ENCODE assay signal across 16 cellular contexts in the genomic region with DNA sequence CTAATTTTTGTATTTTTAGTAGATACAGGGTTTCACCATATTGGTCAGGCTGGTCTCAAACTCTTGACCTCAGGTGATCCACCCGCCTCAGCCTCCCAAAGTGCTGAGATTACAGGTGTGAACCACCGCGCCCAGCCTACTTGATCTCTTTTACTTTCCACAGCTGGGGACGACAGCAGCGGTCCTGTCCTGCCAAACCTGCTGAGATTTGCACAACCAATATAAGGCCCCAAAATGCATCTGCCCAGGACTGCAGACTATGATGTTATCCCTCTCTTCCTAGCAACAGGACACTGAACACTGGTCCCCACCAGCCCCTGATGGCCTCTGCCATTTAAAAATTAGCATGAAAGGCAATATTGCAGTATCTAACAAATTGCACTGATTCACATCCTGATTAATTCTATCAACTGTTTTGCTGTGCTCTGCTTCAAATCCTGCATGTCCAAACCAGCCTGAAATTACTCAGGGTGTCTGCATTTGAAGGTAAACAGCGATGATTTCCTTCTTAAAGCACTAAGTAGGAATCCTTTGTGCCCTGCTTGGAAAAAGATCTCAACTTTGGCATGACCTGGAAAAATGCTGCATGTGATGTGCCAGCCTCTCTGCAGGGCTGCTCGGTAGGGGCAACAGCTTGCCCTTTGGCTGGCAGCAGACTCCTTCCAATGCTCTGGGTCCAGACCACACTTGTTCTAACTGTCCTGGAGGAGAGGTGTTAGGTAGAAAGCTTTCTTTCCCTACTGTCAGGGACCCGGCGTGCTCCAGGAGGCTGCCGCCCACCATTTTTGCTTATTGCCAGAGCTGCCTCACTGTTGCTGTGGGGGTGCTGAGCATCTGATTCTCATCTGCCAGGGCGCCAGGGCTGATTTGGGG. TPM values are rescaled to one million over a fixed set of nuclear protein-coding genes. Genes with fewer than 3 reads are reported as not detected.
DNase-seq lines count a peak whose midpoint lies in the region; ATAC-seq, FAIRE-seq and TF ChIP-seq lines count a peak whose summit lies in the region.
"Had no signal": no experiment of that assay in that cellular context is flagged by ENCODE, and none has a peak within 500 bp of the region (broad histone marks: within the 10 kb centered on the region; RNA-seq: fewer than 3 reads in every experiment).

No MANE protein-coding gene starts in this region.

- H3K27ac ChIP-seq in RWPE2 (ENCODE audit: poor library complexity, severe bottlenecking): peak overlapping the region; percentile 75
- H3K27ac ChIP-seq in epithelial cell of prostate: peak overlapping the region; percentile 77
- peak overlapping the region; percentile 47 for H3K27ac ChIP-seq in keratinocyte (ENCODE audit: control insufficient read depth, insufficient read depth, low read length)
- H3K27ac ChIP-seq in spleen: no peak overlapping the region
- H3K27ac ChIP-seq in right atrium auricular region: no peak overlapping the region
- H3K27ac ChIP-seq: BLaER1 treated with 17β-estradiol and CSF1 and Interleukin-3, amounts not matched to agents 10 nM and 100 nM; HL-60 had no signal

- intact Hi-C loops in spleen (cut with DNase I; ENCODE audit: low total_unique reads): no loop called here

- dilution Hi-C loops in keratinocyte (cut with MboI; ENCODE audit: extremely low pct_ligation_motif_present, low sequenced_read_pairs): no loop called here

- FAIRE-seq in keratinocyte (lab: Jason Lieb, UNC): peak; percentile 96
- FAIRE-seq: GM18507 had no signal

- DNase-seq in Ammon's horn (ENCODE audit: low spot score) (peak; percentile 64), RWPE2 (ENCODE audit: low spot score) (no peak), epithelial cell of prostate (ENCODE audit: low read depth, low spot score) (peak; percentile 61), keratinocyte (ENCODE audit: low read depth, low spot score) (no peak), spleen (no peak), ecto neural progenitor cell (ENCODE audit: low spot score) (no peak), right atrium auricular region (ENCODE audit: low spot score) (no peak)
- DNase-seq: 8988T; AML-193; CD4-positive, CD25-positive, alpha-beta regulatory T cell; DMS53 had no signal

- H3K4me3 ChIP-seq in RWPE2 (ENCODE audit: severe bottlenecking) (no peak overlapping the region), keratinocyte (ENCODE audit: control insufficient read depth in 2 of 3, extremely low read depth in 1 of 3, insufficient read depth in 2 of 3, low read depth in 1 of 3, low read length in 3 of 3) (peak overlapping the region in 1 of 3 experiments; percentile 11), spleen (no peak overlapping the region), right atrium auricular region (no peak overlapping the region)
- H3K4me3 ChIP-seq: BLaER1 treated with 17β-estradiol and CSF1 and Interleukin-3, amounts not matched to agents 10 nM and 100 nM had no signal

- H4K20me1 ChIP-seq in keratinocyte (ENCODE audit: control insufficient read depth, extremely low read depth, insufficient read depth, low read length): no peaks in the 10 kb centered on the region
- H4K20me1 ChIP-seq: BLaER1 treated with 17β-estradiol and CSF1 and Interleukin-3, amounts not matched to agents 10 nM and 100 nM had no signal

- H3K9ac ChIP-seq in keratinocyte (ENCODE audit: control insufficient read depth, extremely low read depth, insufficient read depth, low read length): peak overlapping the region; percentile 10
- H3K9ac ChIP-seq: BLaER1 treated with 17β-estradiol and CSF1 and Interleukin-3, amounts not matched to agents 10 nM and 100 nM had no signal

- 94 to 98% (median 96%) methylated on average over 10 to 11 of the region's 11 CpGs for WGBS in spleen, 5 donors

- no peaks in the 10 kb centered on the region for H3K36me3 ChIP-seq in RWPE2 (ENCODE audit: low read depth)
- H3K36me3 ChIP-seq in keratinocyte (ENCODE audit: control insufficient read depth in 2 of 2, extremely low read depth in 1 of 2, insufficient read depth in 2 of 2, low read length in 2 of 2): no peaks in the 10 kb centered on the region
- H3K36me3 ChIP-seq in spleen: no peaks in the 10 kb centered on the region
- no peaks in the 10 kb centered on the region for H3K36me3 ChIP-seq in right atrium auricular region
- H3K36me3 ChIP-seq: BLaER1 treated with 17β-estradiol and CSF1 and Interleukin-3, amounts not matched to agents 10 nM and 100 nM had no signal

- H3K9me1 ChIP-seq in keratinocyte (ENCODE audit: control insufficient read depth, extremely low read depth, insufficient read depth, low read length): no peaks in the 10 kb centered on the region

- peak; percentile 87 for ATAC-seq in RWPE2 (ENCODE audit: low read depth)
- no peak for ATAC-seq in HG03045 (IDR thresholded peaks at IDR 0.05; ENCODE audit: unreplicated experiment)
- ATAC-seq: HCT116 had no signal

- TF ChIP-seq CTCF in RWPE2 (IDR thresholded peaks at IDR 0.05; ENCODE audit: poor library complexity, severe bottlenecking) (no peak), keratinocyte (optimal IDR thresholded peaks at IDR 0.05 in 1 of 3, IDR thresholded peaks at IDR 0.05 in 1 of 3, conservative IDR thresholded peaks at IDR 0.05 in 1 of 3; ENCODE audit: extremely low read depth in 1 of 3, insufficient read depth in 2 of 3, low read length in 3 of 3) (no peak), spleen (IDR thresholded peaks at IDR 0.05 in 8 of 11, conservative IDR thresholded peaks at IDR 0.05 in 3 of 11) (no peak), right atrium auricular region (IDR thresholded peaks at IDR 0.05) (no peak)

- H3K4me1 ChIP-seq in RWPE2 (ENCODE audit: insufficient read depth, poor library complexity, severe bottlenecking): peaks cover 21% of the 10 kb centered on the region
- peaks cover 27% of the 10 kb centered on the region for H3K4me1 ChIP-seq in keratinocyte (ENCODE audit: control insufficient read depth, extremely low read depth, insufficient read depth, low read length)
- H3K4me1 ChIP-seq in spleen: peaks cover 0 to under 1% (median 0%) of the 10 kb centered on the region in 6 donors
- no peaks in the 10 kb centered on the region for H3K4me1 ChIP-seq in right atrium auricular region

- peak overlapping the region; percentile 63 for H3K4me2 ChIP-seq in keratinocyte (ENCODE audit: control insufficient read depth, extremely low read depth, insufficient read depth, low read depth, low read length)

- TF ChIP-seq POLR2A in spleen (IDR thresholded peaks at IDR 0.05): no peak

- H3K27me3 ChIP-seq in RWPE2 (ENCODE audit: insufficient read depth, poor library complexity, severe bottlenecking) (no peaks in the 10 kb centered on the region), keratinocyte (ENCODE audit: control insufficient read depth, extremely low read depth, insufficient read depth, low read length) (no peaks in the 10 kb centered on the region), spleen (replicated peaks in 1 of 7) (no peaks in the 10 kb centered on the region), right atrium auricular region (no peaks in the 10 kb centered on the region)
- H3K27me3 ChIP-seq: BLaER1 treated with 17β-estradiol and CSF1 and Interleukin-3, amounts not matched to agents 10 nM and 100 nM had no signal

- H3K9me3 ChIP-seq in RWPE2 (ENCODE audit: severe bottlenecking): no peaks in the 10 kb centered on the region
- no peaks in the 10 kb centered on the region for H3K9me3 ChIP-seq in keratinocyte (ENCODE audit: control insufficient read depth, low read depth, low read length)
- no peaks in the 10 kb centered on the region for H3K9me3 ChIP-seq in spleen
- no peaks in the 10 kb centered on the region for H3K9me3 ChIP-seq in right atrium auricular region
- H3K9me3 ChIP-seq: BLaER1 treated with 17β-estradiol and CSF1 and Interleukin-3, amounts not matched to agents 10 nM and 100 nM had no signal

- H2AFZ ChIP-seq in keratinocyte (ENCODE audit: control insufficient read depth, low read length): peak overlapping the region; percentile 32

- no peaks in the 10 kb centered on the region for H3K79me2 ChIP-seq in keratinocyte (ENCODE audit: control insufficient read depth, insufficient read depth, low read length)

RNA-seq across cellular contexts. Expression of gene PXDC1, which starts 27.4 kb away (rescaled TPM):
- polyA plus RNA-seq in keratinocyte (17.1 to 23.4 TPM (median 17.5 TPM) in 3 replicates), spleen (10 to 100 TPM; 17.7 to 40.1 (median 18.2) TPM)
- 26.4 TPM for polyA plus RNA-seq in keratinocyte (2011; ENCODE audit: low read depth)
- polyA plus RNA-seq in keratinocyte (2011; cell fraction: cytosol; rRNA removed): 17.3 and 23.6 TPM in 2 replicates
- 18.9 and 26.2 TPM in 2 replicates for polyA plus RNA-seq in keratinocyte (2011; cell fraction: nucleus; rRNA removed)
- polyA plus RNA-seq in keratinocyte (2012; ENCODE audit: low replicate concordance): 32.2 and 58.3 TPM in 2 replicates
- polyA minus RNA-seq in keratinocyte: 11.8 to 28.5 TPM (median 18.3 TPM) in 3 replicates
- 23.2 TPM for polyA minus RNA-seq in keratinocyte (2011; cell fraction: cytosol; rRNA and poly(A)+ RNA removed)
- polyA minus RNA-seq in keratinocyte (2011; cell fraction: nucleus; rRNA and poly(A)+ RNA removed): 13.0 and 14.0 TPM in 2 replicates
- total RNA-seq in spleen (10 to 100 TPM; 21.1 to 51.5 (median 32.3) TPM), right atrium auricular region (10 to 100 TPM; 43.5 to 77.2 TPM)
- polyA plus RNA-seq: CD4-positive, CD25-positive, alpha-beta regulatory T cell had no signal

Comparison
In these comparisons a context has a peak if more than half of its experiments do, and no peak if none do; other contexts are left out.
1. DNase-seq: peak in Ammon's horn (single experiment) and epithelial cell of prostate (single experiment); none in RWPE2 (single experiment), keratinocyte (single experiment), spleen (single experiment), ecto neural progenitor cell (single experiment) and right atrium auricular region (single experiment).
2. H3K27ac ChIP-seq: peak in RWPE2 (single experiment), epithelial cell of prostate (single experiment) and keratinocyte (single experiment); none in spleen (0 of 8) and right atrium auricular region (0 of 2).